30 cellular contexts compared by ENCODE assay signal in the genomic region with DNA sequence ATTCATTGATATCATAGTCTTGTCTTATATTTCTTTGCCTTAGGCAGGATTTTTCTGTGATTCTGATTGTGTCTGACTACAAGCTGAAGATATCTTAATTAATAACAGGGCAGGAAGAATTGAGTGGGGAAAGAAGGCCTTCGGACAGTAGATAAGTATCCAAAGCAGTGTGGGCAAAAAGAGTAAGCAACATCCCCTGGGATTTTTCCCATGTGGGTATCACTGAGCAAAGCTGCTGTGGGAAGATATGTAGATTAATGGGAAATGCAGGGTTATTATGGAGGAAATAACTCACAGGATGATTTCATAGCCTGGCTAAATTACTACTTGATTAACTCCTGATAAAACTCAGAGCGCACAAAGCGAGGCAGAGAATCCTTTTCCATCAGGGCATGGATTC.
"Had no signal": no experiment of that assay in that cellular context is flagged by ENCODE, and none has a peak within 500 bp of the region (broad histone marks: within the 10 kb centered on the region; RNA-seq: fewer than 3 reads in every experiment).

No MANE protein-coding gene starts in this region.

- H3K4me1 Mint-ChIP-seq: activated naive CD8-positive, alpha-beta T cell treated with anti-CD3 and anti-CD28 coated beads for 36 hours; activated T-helper 17 cell treated with anti-CD3 and anti-CD28 coated beads, Interleukin-2, amount 50 U/mL, for 72 hours had no signal

- H3K36me3 ChIP-seq: breast epithelium, Peyer's patch, SJSA1, WERI-Rb-1 had no signal

- H3K4me2 ChIP-seq: KMS-11 had no signal

- H3K9me3 Mint-ChIP-seq: activated CD8-positive, alpha-beta T cell treated with anti-CD3 and anti-CD28 coated beads for 36 hours; activated naive CD8-positive, alpha-beta T cell treated with anti-CD3 and anti-CD28 coated beads for 36 hours; activated T-cell treated with anti-CD3 and anti-CD28 coated beads, Interleukin-2, amount 50 U/mL, for 72 hours; activated T-helper 17 cell treated with anti-CD3 and anti-CD28 coated beads, Interleukin-2, amount 50 U/mL, for 72 hours had no signal

- H3K27me3 ChIP-seq: body of pancreas, breast epithelium, Peyer's patch, SJSA1 had no signal

- H3K27me3 Mint-ChIP-seq: activated CD8-positive, alpha-beta T cell treated with anti-CD3 and anti-CD28 coated beads for 36 hours; activated naive CD8-positive, alpha-beta T cell treated with anti-CD3 and anti-CD28 coated beads for 36 hours; activated T-helper 17 cell treated with anti-CD3 and anti-CD28 coated beads, Interleukin-2, amount 50 U/mL, for 72 hours had no signal

- H3K27ac ChIP-seq: body of pancreas, breast epithelium, KMS-11, Peyer's patch, SJSA1, WERI-Rb-1 had no signal

- H3K4me1 ChIP-seq: body of pancreas, breast epithelium, Peyer's patch, SJSA1 had no signal

- H3K9ac ChIP-seq: KMS-11 had no signal

- DNase-seq: activated CD4-positive, alpha-beta T cell treated with anti-CD3 and anti-CD28 coated beads for 1 hour; activated CD4-positive, alpha-beta T cell treated with anti-CD3 and anti-CD28 coated beads for 48 hours; activated CD4-positive, CD25-positive, alpha-beta regulatory T cell; activated CD8-positive, alpha-beta T cell treated with anti-CD3 and anti-CD28 coated beads for 36 hours; activated effector memory CD4-positive, alpha-beta T cell treated with anti-CD3 and anti-CD28 coated beads, Interleukin-2, amount 50 U/mL, for 16 hours; activated naive CD4-positive, alpha-beta T cell; activated naive CD4-positive, alpha-beta T cell treated with anti-CD3 and anti-CD28 coated beads, Interleukin-2, amount 50 U/mL, for 16 hours; activated naive CD8-positive, alpha-beta T cell treated with anti-CD3 and anti-CD28 coated beads for 36 hours; activated T-cell treated with anti-CD3 and anti-CD28 coated beads for 4 hours; activated T-cell treated with anti-CD3 and anti-CD28 coated beads, Interleukin-2, amount 50 U/mL, for 72 hours; amygdala; body of pancreas; MM.1S; MV-4-11; NCI-H1092; NCI-H1436 treated with DMSO at 0.1 percent for 48 hours; NCI-H1694 treated with DMSO at 0.1 percent for 48 hours; NCI-H2029; NCI-H345; NK-92 treated with Interleukin-12 subunit alpha and Interleukin-12 subunit beta, amount 100 ng/mL, for 24 hours; PC-3; Peyer's patch; RPMI8226; SHP77 treated with DMSO at 0.1 percent for 48 hours; T1000; WERI-Rb-1 had no signal

- H3K4me3 Mint-ChIP-seq: activated CD8-positive, alpha-beta T cell treated with anti-CD3 and anti-CD28 coated beads for 36 hours; activated naive CD8-positive, alpha-beta T cell treated with anti-CD3 and anti-CD28 coated beads for 36 hours; activated T-cell treated with anti-CD3 and anti-CD28 coated beads, Interleukin-2, amount 50 U/mL, for 72 hours; activated T-helper 17 cell treated with anti-CD3 and anti-CD28 coated beads, Interleukin-2, amount 50 U/mL, for 72 hours had no signal

- H3K9me3 ChIP-seq: body of pancreas, breast epithelium, Peyer's patch, SJSA1 had no signal

- H3K4me3 ChIP-seq: body of pancreas, breast epithelium, Peyer's patch, SJSA1 had no signal

- H3K27ac Mint-ChIP-seq: activated CD8-positive, alpha-beta T cell treated with anti-CD3 and anti-CD28 coated beads for 36 hours; activated naive CD8-positive, alpha-beta T cell treated with anti-CD3 and anti-CD28 coated beads for 36 hours; activated T-cell treated with anti-CD3 and anti-CD28 coated beads, Interleukin-2, amount 50 U/mL, for 72 hours; activated T-helper 17 cell treated with anti-CD3 and anti-CD28 coated beads, Interleukin-2, amount 50 U/mL, for 72 hours had no signal
